In the genomic region with DNA sequence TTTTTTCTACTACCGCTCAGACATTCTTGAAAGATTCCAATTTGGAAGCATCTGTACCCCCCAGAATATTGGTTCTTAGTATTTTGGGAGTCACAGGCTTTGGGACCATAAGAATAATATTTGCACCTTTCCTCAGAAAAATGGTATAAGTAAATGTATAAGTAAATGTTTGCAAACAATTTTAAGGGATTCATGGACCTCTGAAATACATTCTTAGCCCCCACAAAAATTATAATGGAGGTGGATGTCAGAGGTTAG, we compare ENCODE assay signal across 8 cellular contexts. TPM values are rescaled to one million over a fixed set of nuclear protein-coding genes. Genes with fewer than 3 reads are reported as not detected.
DNase-seq lines count a peak whose midpoint lies in the region; ATAC-seq, FAIRE-seq and TF ChIP-seq lines count a peak whose summit lies in the region.

No MANE protein-coding gene starts in this region.

- H3K27me3 ChIP-seq in K562 (ENCODE audit: control insufficient read depth in 2 of 2, insufficient read depth in 2 of 2, low read length in 2 of 2) (no peaks in the 10 kb centered on the region), liver (ENCODE audit: control insufficient read depth in 4 of 4, insufficient read depth in 4 of 4, low read length in 3 of 4) (no peaks in the 10 kb centered on the region), thymus (ENCODE audit: control insufficient read depth, insufficient read depth) (no peaks in the 10 kb centered on the region)

- no peak for ATAC-seq in K562
- ATAC-seq in HG03378 (IDR thresholded peaks at IDR 0.05; ENCODE audit: unreplicated experiment) = no peak

- H3K9ac ChIP-seq in K562 (ENCODE audit: insufficient read depth in 1 of 2, low read depth in 2 of 2, low read length in 2 of 2) = peak overlapping the region; percentile 99 to 100
- H3K9ac ChIP-seq in liver (ENCODE audit: low read depth in 1 of 2, low read length in 2 of 2) = peak overlapping the region; percentile 34 to 98

- H3K9me1 ChIP-seq in K562 (ENCODE audit: control insufficient read depth, insufficient read depth, low read length) = peaks cover 5% of the 10 kb centered on the region

- no peak for TF ChIP-seq EP300 in K562 (IDR thresholded peaks at IDR 0.05; ENCODE audit: low read length)

- no peaks in the 10 kb centered on the region for H3K9me3 ChIP-seq in K562 (replicated peaks; ENCODE audit: control insufficient read depth, insufficient read depth, low read depth, low read length)
- H3K9me3 ChIP-seq in liver (ENCODE audit: control insufficient read depth in 4 of 4, low read length in 3 of 4) = no peaks in the 10 kb centered on the region
- H3K9me3 ChIP-seq in thymus (ENCODE audit: control insufficient read depth) = no peaks in the 10 kb centered on the region

- intact Hi-C loops in K562 (cut with micrococcal nuclease) = no loop called here

- H2AFZ ChIP-seq in K562 (ENCODE audit: low read depth, low read length) = peak overlapping the region; percentile 89; the same call in 1 of the 2 replicates

- POLR2A ChIA-PET in K562 (lab: Yijun Ruan, JAX) = interaction anchor here (0.6 to 4.0 kb wide), 32 partner anchors 8 to 389 kb away, joined by 3 to 64 read pairs (median 4); a partner anchor contains a TSS

- peak overlapping the region; percentile 99 for H3K4me2 ChIP-seq in K562 (ENCODE audit: insufficient read depth, low read length)

- H3K27ac ChIP-seq in K562 (ENCODE audit: extremely low read depth, low read depth, low read length) (peak overlapping the region; percentile 100), liver (ENCODE audit: low read depth in 1 of 2, low read length in 2 of 2) (peak overlapping the region; percentile 79 to 89), thymus (ENCODE audit: low read depth) (peak overlapping the region; percentile 100)

- TF ChIP-seq POLR2A in K562 (conservative IDR thresholded peaks at IDR 0.05) = no peak

- no TSS peak for BruUV-seq in K562 (replicated peaks; lab: Mats Ljungman, UMichigan)

- DNase-seq in HT-29 (ENCODE audit: low spot score) (peak; percentile 23), K562 (ENCODE audit: extremely low read depth in 1 of 4, low spot score in 3 of 4) (no peak), GM03348 (ENCODE audit: low spot score) (no peak), iPS-NIHi7 (ENCODE audit: extremely low spot score) (no peak)
- no peak for DNase-seq in activated CD4-positive, alpha-beta T cell treated with anti-CD3 and anti-CD28 coated beads, Interleukin-2, amount 50 U/mL, for 4 hours

- peaks cover 62% of the 10 kb centered on the region for H3K79me2 ChIP-seq in K562 (ENCODE audit: control insufficient read depth, insufficient read depth, low read length)

- 0% methylated on average over 1 of the region's 1 CpG for WGBS in K562 (ENCODE audit: insufficient coverage, low coverage, missing lambda C conversion rate)
- 3% methylated on average over 1 of the region's 1 CpG for WGBS in liver
- WGBS in thymus = 1% methylated on average over 1 of the region's 1 CpG

- H3K36me3 ChIP-seq in K562 (ENCODE audit: control insufficient read depth, insufficient read depth, low read length) (peaks cover 49% of the 10 kb centered on the region), liver (ENCODE audit: control insufficient read depth in 4 of 4, insufficient read depth in 3 of 4, low read depth in 1 of 4, low read length in 3 of 4) (no peaks in the 10 kb centered on the region), thymus (ENCODE audit: control insufficient read depth, insufficient read depth) (no peaks in the 10 kb centered on the region)

- in situ Hi-C loops in K562 (cut with MboI) = loop anchor here (5.0 kb wide), 1 partner anchor 301 kb away; no protein-coding TSS in a partner anchor

- peaks cover 19% of the 10 kb centered on the region for H4K20me1 ChIP-seq in K562 (replicated peaks; ENCODE audit: control insufficient read depth, insufficient read depth, low read length)

- peak overlapping the region; percentile 95 for H3K4me3 ChIP-seq in K562
- peak overlapping the region; percentile 67 to 98 (median 71) for H3K4me3 ChIP-seq in liver (ENCODE audit: low read depth in 1 of 3, low read length in 3 of 3)
- H3K4me3 ChIP-seq in thymus (ENCODE audit: low read length) = peak overlapping the region; percentile 81

- no peak for TF ChIP-seq CTCF in K562 (IDR thresholded peaks at IDR 0.05 in 2 of 3, conservative IDR thresholded peaks at IDR 0.05 in 1 of 3; ENCODE audit: insufficient read depth in 2 of 3, low read depth in 1 of 3, low read length in 3 of 3)
- no peak for TF ChIP-seq CTCF in liver (IDR thresholded peaks at IDR 0.05; ENCODE audit: low read depth, low read length, missing input control)

- CTCF ChIA-PET in K562 (lab: Yijun Ruan, JAX; ENCODE audit: low intra/inter-chr PET ratio) = interaction anchor here (0.6 kb wide), 1 partner anchor 1322 kb away, joined by 4 read pairs; no protein-coding TSS in a partner anchor

- peaks cover 5 to 17% of the 10 kb centered on the region in 2 experiments; a peak in 4 of 5 replicates for H3K4me1 ChIP-seq in K562 (replicated peaks in 1 of 2; ENCODE audit: control insufficient read depth in 2 of 2, insufficient read depth in 2 of 2, low read length in 2 of 2)
- peaks cover 9 to 33% (median 23%) of the 10 kb centered on the region in 4 donors for H3K4me1 ChIP-seq in liver (ENCODE audit: control insufficient read depth in 4 of 4, insufficient read depth in 4 of 4, low read length in 3 of 4)
- H3K4me1 ChIP-seq in thymus (ENCODE audit: control insufficient read depth, insufficient read depth, low read length) = peaks cover 10% of the 10 kb centered on the region

- no peak for FAIRE-seq in K562 (lab: Jason Lieb, UNC)

- TF ChIP-seq RAD21 in K562 (CRISPR knock-in tag; conservative IDR thresholded peaks at IDR 0.05 in 1 of 2, IDR thresholded peaks at IDR 0.05 in 1 of 2) (no peak), liver (IDR thresholded peaks at IDR 0.05) (no peak)

TF ChIP-seq in K562, 482 proteins besides CTCF, POLR2A, EP300 and RAD21 (continues in another document):
- no peak for TF ChIP-seq MIER1 (IDR thresholded peaks at IDR 0.05; ENCODE audit: low read depth)
- TF ChIP-seq JUNB (CRISPR knock-in tag; conservative IDR thresholded peaks at IDR 0.05) = no peak

RNA-seq across cellular contexts. Expression of a gene that starts 0.7 kb away (rescaled TPM):
- total RNA-seq in HT-29 (2014; rRNA removed; shearing (Covaris generic)) = 149 and 150 TPM in 2 replicates
- 83.3 and 146 TPM in 2 replicates for total RNA-seq in K562 (2011; cell fraction: chromatin; rRNA removed; ENCODE audit: low replicate concordance)
- 43.4 and 63.3 TPM in 2 replicates for total RNA-seq in K562 (2011; cell fraction: nucleolus; rRNA removed)
- total RNA-seq in K562 (2011; cell fraction: nucleoplasm; rRNA removed) = 146 and 277 TPM in 2 replicates
- total RNA-seq in K562 (2014; rRNA removed) (272 and 273 TPM in 2 replicates), K562 (2014; rRNA removed; fragmentation: Illumina TruSeq; extraction: Trizol) (690 and 726 TPM in 2 replicates), K562 (2015; rRNA removed; fragmentation: Illumina TruSeq; extraction: Trizol) (537 and 597 TPM in 2 replicates), K562 (2021) (434 and 437 TPM in 2 replicates), liver (100 to 1,000 TPM; 152 to 154 TPM)
- polyA plus RNA-seq in K562 (2011; rRNA removed) (836 and 1,016 TPM in 2 replicates), K562 (2014; fragmentation: Illumina TruSeq; extraction: Trizol) (557 and 668 TPM in 2 replicates), K562 (2014; fragmentation: Nextera tagmentation; extraction: Ambion mirVana) (1,000 to 10,000 TPM; 1,645 to 1,892 TPM), K562 (2014; rRNA removed) (502 and 509 TPM in 2 replicates), liver (100 to 1,000 TPM; 154 to 179 TPM), thymus (362 TPM)
- polyA plus RNA-seq in K562 (2011; cell fraction: cytosol; rRNA removed) = 227 and 688 TPM in 2 replicates
- polyA plus RNA-seq in K562 (2011; cell fraction: nucleus; rRNA removed) = 227 and 377 TPM in 2 replicates
- polyA plus RNA-seq in K562 (2012) = 392 and 460 TPM in 2 replicates
- polyA minus RNA-seq in K562 (2011; rRNA and poly(A)+ RNA removed) = 359 and 411 TPM in 2 replicates
- 148 and 171 TPM in 2 replicates for polyA minus RNA-seq in K562 (2011; cell fraction: cytosol; rRNA and poly(A)+ RNA removed)
- polyA minus RNA-seq in K562 (2011; cell fraction: nucleus; rRNA and poly(A)+ RNA removed) = 33.3 and 80.0 TPM in 2 replicates

RNA-seq across cellular contexts. Expression of a gene that starts 31.6 kb away (rescaled TPM):
- total RNA-seq in HT-29 (2014; rRNA removed; shearing (Covaris generic)) = 54.2 and 64.2 TPM in 2 replicates
- 16.4 and 37.6 TPM in 2 replicates for total RNA-seq in K562 (2011; cell fraction: chromatin; rRNA removed; ENCODE audit: low replicate concordance)
- total RNA-seq in K562 (2011; cell fraction: nucleolus; rRNA removed) = 26.8 and 35.4 TPM in 2 replicates
- 21.5 and 25.0 TPM in 2 replicates for total RNA-seq in K562 (2011; cell fraction: nucleoplasm; rRNA removed)
- total RNA-seq in K562 (2014; rRNA removed) (8.0 and 11.6 TPM in 2 replicates), K562 (2014; rRNA removed; fragmentation: Illumina TruSeq; extraction: Trizol) (4.7 and 5.1 TPM in 2 replicates), K562 (2015; rRNA removed; fragmentation: Illumina TruSeq; extraction: Trizol) (6.7 and 7.6 TPM in 2 replicates), K562 (2021) (18.5 and 21.1 TPM in 2 replicates), liver (100 to 1,000 TPM in 1 of 2 donors, 10 to 100 TPM in 1; 93.8 to 230 TPM)
- polyA plus RNA-seq in K562 (2011; rRNA removed) (4.0 and 11.2 TPM in 2 replicates), K562 (2014; fragmentation: Illumina TruSeq; extraction: Trizol) (21.9 and 27.0 TPM in 2 replicates), K562 (2014; fragmentation: Nextera tagmentation; extraction: Ambion mirVana) (under 1 TPM; 0.21 to 0.48 TPM), K562 (2014; rRNA removed) (7.5 and 8.8 TPM in 2 replicates), liver (1,000 to 10,000 TPM in 1 of 2 donors, 100 to 1,000 TPM in 1; 178 to 1,448 TPM), thymus (13.3 TPM)
- 4.7 and 5.2 TPM in 2 replicates for polyA plus RNA-seq in K562 (2011; cell fraction: cytosol; rRNA removed)
- 6.3 and 7.3 TPM in 2 replicates for polyA plus RNA-seq in K562 (2011; cell fraction: nucleus; rRNA removed)
- polyA plus RNA-seq in K562 (2012) = 26.2 and 32.9 TPM in 2 replicates
- polyA minus RNA-seq in K562 (2011; rRNA and poly(A)+ RNA removed) = 3.6 and 4.8 TPM in 2 replicates
- 6.6 and 10.0 TPM in 2 replicates for polyA minus RNA-seq in K562 (2011; cell fraction: cytosol; rRNA and poly(A)+ RNA removed)
- 5.0 and 6.2 TPM in 2 replicates for polyA minus RNA-seq in K562 (2011; cell fraction: nucleus; rRNA and poly(A)+ RNA removed)
